ENCODE assay signal across 8 cellular contexts in the genomic region with DNA sequence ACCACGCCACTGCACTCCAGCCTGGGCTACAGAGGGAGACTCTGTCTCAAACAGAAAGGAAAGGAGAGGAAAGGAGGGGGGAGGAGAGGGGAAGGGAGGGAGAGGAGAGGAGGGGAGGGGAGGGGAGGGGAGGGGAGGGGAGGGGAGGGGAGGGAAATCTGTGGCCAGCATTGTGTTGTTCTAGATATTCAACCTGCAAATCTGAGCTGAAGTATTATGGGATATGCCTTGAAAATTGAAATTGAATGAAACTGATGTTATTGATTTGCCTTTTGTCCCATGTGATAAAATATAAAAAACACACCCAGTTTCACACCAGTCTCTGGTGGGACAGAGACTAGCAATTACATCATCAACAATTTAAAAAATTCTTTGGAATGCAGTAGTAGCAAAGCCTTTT. TPM values are rescaled to one million over a fixed set of nuclear protein-coding genes. Genes with fewer than 3 reads are reported as not detected.
"Had no signal": no experiment of that assay in that cellular context is flagged by ENCODE, and none has a peak within 500 bp of the region (broad histone marks: within the 10 kb centered on the region; RNA-seq: fewer than 3 reads in every experiment).

No MANE protein-coding gene starts in this region.

- H2AFZ ChIP-seq: GM23338 had no signal

- DNase-seq: H9, HCEC 1CT, KG1 had no signal

- H3K4me2 ChIP-seq: GM23338 had no signal

- FAIRE-seq: H1, H54, HTR-8/SVneo had no signal

- ATAC-seq: GM23338 had no signal

- H3K4me3 ChIP-seq: GM23338 had no signal

RNA-seq across cellular contexts. Expression of gene SMIM31, which starts 1.5 kb away (rescaled TPM):
- total RNA-seq: GM23338, H1, H9 had no signal
- polyA plus RNA-seq: GM23338, H1, IgD-negative memory B cell had no signal
